ENCODE assay signal across 15 cellular contexts in the genomic region with DNA sequence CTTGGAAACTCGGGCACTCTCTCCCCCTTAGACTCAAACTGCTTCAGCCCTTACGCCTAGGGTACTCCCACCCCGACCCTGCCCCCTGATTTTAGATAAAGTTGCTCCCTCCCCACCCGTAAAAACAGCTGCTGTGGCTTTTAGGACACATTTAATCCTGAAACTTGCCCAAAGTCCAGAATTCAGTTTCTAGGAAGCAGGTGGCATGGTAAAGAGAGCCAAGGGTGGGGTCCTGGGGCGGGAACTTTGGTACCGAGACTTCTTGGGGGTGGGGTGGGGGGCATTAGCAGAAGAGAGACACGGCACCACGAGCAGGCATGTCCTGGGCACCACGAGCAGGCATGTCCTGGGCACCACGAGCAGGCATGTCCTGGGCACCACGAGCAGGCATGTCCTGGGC. TPM values are rescaled to one million over a fixed set of nuclear protein-coding genes. Genes with fewer than 3 reads are reported as not detected.
DNase-seq lines count a peak whose midpoint lies in the region; ATAC-seq and TF ChIP-seq lines count a peak whose summit lies in the region.
"Had no signal": no experiment of that assay in that cellular context is flagged by ENCODE, and none has a peak within 500 bp of the region (broad histone marks: within the 10 kb centered on the region; RNA-seq: fewer than 3 reads in every experiment).

No MANE protein-coding gene starts in this region.

- TF ChIP-seq CTCF in left ventricle myocardium inferior (IDR thresholded peaks at IDR 0.05; ENCODE audit: borderline replicate concordance) (no peak), gastrocnemius medialis (IDR thresholded peaks at IDR 0.05 in 4 of 5, conservative IDR thresholded peaks at IDR 0.05 in 1 of 5) (no peak), foreskin fibroblast (IDR thresholded peaks at IDR 0.05; ENCODE audit: low read depth, low read length) (no peak)

- H3K36me3 ChIP-seq in left ventricle myocardium inferior (no peaks in the 10 kb centered on the region), gastrocnemius medialis (no peaks in the 10 kb centered on the region)
- H3K36me3 ChIP-seq: BLaER1, HAP-1 had no signal

- intact Hi-C loops in left ventricle myocardium inferior (cut with micrococcal nuclease) (no loop called here), Right ventricle myocardium superior (cut with DNase I) (no loop called here), left colon (cut with DNase I, micrococcal nuclease) (no loop called here), gastrocnemius medialis (cut with DNase I; ENCODE audit: low total_unique reads) (no loop called here)

- ATAC-seq in Right ventricle myocardium superior (ENCODE audit: poor library complexity), result no peak
- ATAC-seq in left colon, result peak; percentile 72
- no peak for ATAC-seq in gastrocnemius medialis

- in situ Hi-C loops in gastrocnemius medialis (cut with MboI; ENCODE audit: low sequenced_read_pairs in 4 of 4), result no loop called here

- TF ChIP-seq POLR2A in gastrocnemius medialis (IDR thresholded peaks at IDR 0.05), result no peak

- DNase-seq in left ventricle myocardium inferior (no peak), Right ventricle myocardium superior (no peak), left colon (peak in 1 of 2 donors; percentile 48), gastrocnemius medialis (no peak), SK-N-DZ (ENCODE audit: low spot score) (no peak), foreskin fibroblast (no peak)
- no peak for DNase-seq in stimulated activated CD4-positive, alpha-beta T cell treated with anti-CD3 and anti-CD28 coated beads, Interleukin-1b, Interleukin-23, amount 100 ng/mL, for 48 hours
- DNase-seq: AML-193; Caco-2; CD8-positive, alpha-beta memory T cell; DMS53; GF-D8; HFFc6 had no signal

- H3K27ac ChIP-seq in left ventricle myocardium inferior (replicated peaks) (peak overlapping the region; percentile 12), gastrocnemius medialis (peak overlapping the region; percentile 53 to 97 (median 68))
- H3K27ac ChIP-seq: BLaER1 had no signal

- H3K4me1 ChIP-seq in left ventricle myocardium inferior (peaks cover 67% of the 10 kb centered on the region), gastrocnemius medialis (peaks cover 50 to 55% of the 10 kb centered on the region in 2 donors)
- H3K4me1 ChIP-seq: BLaER1, Caco-2, HAP-1 had no signal

- no peaks in the 10 kb centered on the region for H3K9me3 ChIP-seq in left ventricle myocardium inferior (replicated peaks)
- H3K9me3 ChIP-seq in gastrocnemius medialis, result no peaks in the 10 kb centered on the region
- H3K9me3 ChIP-seq: BLaER1, Caco-2, HAP-1 had no signal

- H3K4me3 ChIP-seq in left ventricle myocardium inferior (no peak overlapping the region), gastrocnemius medialis (no peak overlapping the region), foreskin fibroblast (ENCODE audit: low read depth in 1 of 2, low read length in 2 of 2) (no peak overlapping the region)
- H3K4me3 ChIP-seq: BLaER1, HAP-1 had no signal

- H3K27me3 ChIP-seq in left ventricle myocardium inferior (ENCODE audit: low read depth) (no peaks in the 10 kb centered on the region), gastrocnemius medialis (no peaks in the 10 kb centered on the region)

RNA-seq across cellular contexts. Expression of a gene that starts 52.4 kb away (rescaled TPM):
- total RNA-seq in left ventricle myocardium inferior (56.3 TPM), Right ventricle myocardium superior (50.3 TPM), left colon (10 to 100 TPM; 61.3 to 63.8 TPM), gastrocnemius medialis (100 to 1,000 TPM in 1 of 4 donors, 10 to 100 TPM in 3; 19.1 to 121 (median 80.6) TPM)
- polyA plus RNA-seq in SK-N-DZ (2014; cell fraction: cytosol; rRNA removed), result 0.92 and 1.3 TPM in 2 replicates
- 0.47 and 2.3 TPM in 2 replicates for polyA plus RNA-seq in SK-N-DZ (2014; cell fraction: nucleus; rRNA removed)
